ENCODE assay signal across 8 cellular contexts in genomic region chr18:50307738-50308470, GRCh38.
DNase-seq lines count a peak whose midpoint lies in the region; ATAC-seq, FAIRE-seq and TF ChIP-seq lines count a peak whose summit lies in the region.

No MANE protein-coding gene starts in this region.

- H3K27ac ChIP-seq in coronary artery, result peak overlapping the region in 1 of 2 donors; percentile 52

- DNase-seq in AG10803 (ENCODE audit: low read depth) (peak; percentile 87), GM19239 (ENCODE audit: insufficient read length, low spot score) (peak; percentile 88), NCI-H510A (lab: John Stamatoyannopoulos, UW) (peak; percentile 43), coronary artery (ENCODE audit: low spot score) (peak; percentile 89), left kidney (ENCODE audit: low read depth, low spot score) (peak; percentile 96)
- DNase-seq in activated CD4-positive, alpha-beta T cell treated with anti-CD3 and anti-CD28 coated beads for 4 hours, result peak; percentile 90 to 91
- DNase-seq in stimulated activated CD4-positive, alpha-beta T cell treated with anti-CD3 and anti-CD28 coated beads, Interleukin-1b, Interleukin-23, amount 100 ng/mL, for 4 hours (ENCODE audit: low read depth in 2 of 2), result peak; percentile 78 to 82

- H3K4me3 ChIP-seq in AG10803 (ENCODE audit: low read length), result peak overlapping the region; percentile 58
- H3K4me3 ChIP-seq in coronary artery, result peak overlapping the region; percentile 66

- ATAC-seq in HG03442 (IDR thresholded peaks at IDR 0.05; ENCODE audit: unreplicated experiment), result peak; percentile 92

- peak; percentile 99 for FAIRE-seq in GM19239 (lab: Jason Lieb, UNC)

- TF ChIP-seq CTCF in AG10803 (conservative IDR thresholded peaks at IDR 0.05; ENCODE audit: low read length) (no peak), coronary artery (IDR thresholded peaks at IDR 0.05) (no peak)

Comparison
In these comparisons a context has a peak if more than half of its experiments do, and no peak if none do; other contexts are left out.
1. DNase-seq: peak in every context shown above with its lines; median percentile 96 in left kidney; 90 in activated CD4-positive, alpha-beta T cell treated with anti-CD3 and anti-CD28 coated beads for 4 hours; 89 in coronary artery; 88 in GM19239; 87 in AG10803; 80 in stimulated activated CD4-positive, alpha-beta T cell treated with anti-CD3 and anti-CD28 coated beads, Interleukin-1b, Interleukin-23, amount 100 ng/mL, for 4 hours; 43 in NCI-H510A.